11 cellular contexts compared by ENCODE assay signal in the genomic region with DNA sequence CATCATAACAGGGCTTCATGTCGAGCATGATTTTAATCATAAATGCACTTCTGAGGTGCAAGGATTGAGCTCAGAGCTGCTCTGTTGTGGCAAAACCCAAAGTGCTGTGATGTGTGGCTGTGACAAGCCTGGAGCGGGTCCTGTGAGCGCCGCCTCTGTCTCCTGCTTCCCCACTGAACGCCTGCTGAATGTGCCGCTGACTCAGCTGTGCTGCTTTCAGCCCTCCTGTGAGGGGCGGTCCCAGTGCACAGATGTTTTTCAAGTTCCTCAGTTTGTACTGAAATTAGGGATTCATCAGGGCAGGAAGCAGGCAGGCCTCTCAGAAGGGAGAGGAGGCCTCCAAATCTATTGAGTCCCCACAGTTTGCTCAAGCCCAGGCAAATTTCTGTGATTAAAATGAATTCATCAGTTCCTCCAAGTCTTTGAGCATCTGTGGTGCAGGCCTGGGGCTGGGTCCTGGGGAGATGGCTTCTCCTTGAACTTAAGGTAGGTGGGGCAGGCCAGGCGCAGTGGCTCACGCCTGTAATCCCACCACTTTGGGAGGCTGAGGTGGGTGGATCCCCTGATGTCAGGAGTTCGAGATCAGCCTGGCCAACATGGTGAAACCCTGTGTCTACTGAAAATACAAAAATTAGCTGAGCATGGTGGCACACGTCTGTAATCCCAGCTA. TPM values are rescaled to one million over a fixed set of nuclear protein-coding genes. Genes with fewer than 3 reads are reported as not detected.
DNase-seq lines count a peak whose midpoint lies in the region; ATAC-seq and TF ChIP-seq lines count a peak whose summit lies in the region.
"Had no signal": no experiment of that assay in that cellular context is flagged by ENCODE, and none has a peak within 500 bp of the region (broad histone marks: within the 10 kb centered on the region; RNA-seq: fewer than 3 reads in every experiment).

No MANE protein-coding gene starts in this region.

- ATAC-seq in left lung (peak; percentile 9), GM19452 (IDR thresholded peaks at IDR 0.05; ENCODE audit: unreplicated experiment) (no peak)

- H3K9me3 ChIP-seq in adipocyte (ENCODE audit: control insufficient read depth, low read length) (no peaks in the 10 kb centered on the region), left lung (peaks cover 0 to 7% of the 10 kb centered on the region in 2 donors), smooth muscle cell (replicated peaks; ENCODE audit: low read depth) (no peaks in the 10 kb centered on the region)
- H3K9me3 ChIP-seq: thoracic aorta had no signal

- no peak overlapping the region for H3K4me2 ChIP-seq in smooth muscle cell

- no peak overlapping the region for H3K9ac ChIP-seq in adipocyte (ENCODE audit: low read length)
- no peak overlapping the region for H3K9ac ChIP-seq in smooth muscle cell (ENCODE audit: low read depth)

- no peaks in the 10 kb centered on the region for H4K20me1 ChIP-seq in smooth muscle cell (ENCODE audit: low read depth)

- H3K27me3 ChIP-seq in adipocyte (replicated peaks; ENCODE audit: control insufficient read depth, insufficient read depth, low read length), result no peaks in the 10 kb centered on the region
- H3K27me3 ChIP-seq in left lung, result no peaks in the 10 kb centered on the region
- no peaks in the 10 kb centered on the region for H3K27me3 ChIP-seq in smooth muscle cell (ENCODE audit: low read depth)

- H3K36me3 ChIP-seq in adipocyte (ENCODE audit: control insufficient read depth, insufficient read depth, low read length, severe bottlenecking) (peaks cover 48% of the 10 kb centered on the region), left lung (peaks cover 0 to 43% of the 10 kb centered on the region in 2 donors), smooth muscle cell (ENCODE audit: low read depth) (no peaks in the 10 kb centered on the region)

- H3K79me2 ChIP-seq in smooth muscle cell (ENCODE audit: low read depth), result peaks cover 17% of the 10 kb centered on the region

- H2AFZ ChIP-seq in smooth muscle cell (ENCODE audit: low read depth), result no peak overlapping the region

- peak; percentile 19 for DNase-seq in stimulated activated CD4-positive, alpha-beta T cell treated with anti-CD3 and anti-CD28 coated beads, Interleukin-1b, Interleukin-23, amount 100 ng/mL, for 48 hours
- no peak for DNase-seq in stimulated activated CD4-positive, alpha-beta T cell treated with anti-CD3 and anti-CD28 coated beads, Interleukin-12 subunit alpha, Interleukin-12 subunit beta, amount 100 ng/mL, for 4 hours
- DNase-seq in adipocyte (ENCODE audit: low read depth), result peak; percentile 74
- DNase-seq in left lung, result peak in 1 of 2 donors; percentile 75
- no peak for DNase-seq in smooth muscle cell (lab: John Stamatoyannopoulos, UW; ENCODE audit: unreplicated experiment)
- DNase-seq in cerebellar cortex (ENCODE audit: low spot score), result no peak
- no peak for DNase-seq in SHP77 (lab: John Stamatoyannopoulos, UW)
- DNase-seq: DMS153 had no signal

- intact Hi-C loops in left lung (cut with DNase I), result no loop called here

- no peak for TF ChIP-seq CTCF in left lung (IDR thresholded peaks at IDR 0.05)
- TF ChIP-seq CTCF in smooth muscle cell (IDR thresholded peaks at IDR 0.05; ENCODE audit: borderline replicate concordance, insufficient read depth, poor library complexity, severe bottlenecking), result no peak

- H3K4me1 ChIP-seq in adipocyte (ENCODE audit: control insufficient read depth, insufficient read depth, low read length), result peaks cover 20% of the 10 kb centered on the region
- H3K4me1 ChIP-seq in left lung, result peaks cover 8 to 50% of the 10 kb centered on the region in 2 donors
- peaks cover 4% of the 10 kb centered on the region for H3K4me1 ChIP-seq in smooth muscle cell (ENCODE audit: low read depth)

- H3K27ac ChIP-seq in left lung, result peak overlapping the region; percentile 48 to 56
- no peak overlapping the region for H3K27ac ChIP-seq in smooth muscle cell (ENCODE audit: low read depth)

- H3K4me3 ChIP-seq in adipocyte (ENCODE audit: low read length) (no peak overlapping the region), left lung (no peak overlapping the region), smooth muscle cell (no peak overlapping the region)
- H3K4me3 ChIP-seq: thoracic aorta had no signal

- WGBS in smooth muscle cell (ENCODE audit: low lambda C conversion rate), result 80% methylated on average over 11 of the region's 11 CpGs

- no peaks in the 10 kb centered on the region for H3F3A ChIP-seq in smooth muscle cell (ENCODE audit: low read depth)

RNA-seq across cellular contexts. Expression of gene GTSE1, which starts 2.9 kb away (rescaled TPM):
- 1 to 10 TPM; 1.5 to 6.4 TPM for total RNA-seq in left lung
- total RNA-seq in smooth muscle cell, result 2.7 and 3.6 TPM in 2 replicates
- 6.8 and 9.3 TPM in 2 replicates for polyA plus RNA-seq in smooth muscle cell

RNA-seq across cellular contexts. Expression of gene TTC38, which starts 25.9 kb away (rescaled TPM):
- total RNA-seq in left lung (10 to 100 TPM; 26.8 to 30.8 TPM), smooth muscle cell (24.4 and 35.6 TPM in 2 replicates)
- polyA plus RNA-seq in smooth muscle cell, result 14.2 and 19.6 TPM in 2 replicates

RNA-seq across cellular contexts. Expression of gene PKDREJ, which starts 30.6 kb away (rescaled TPM):
- total RNA-seq in left lung (under 1 TPM in 1 of 2 donors, not detected in 1; 0.05 TPM), smooth muscle cell (under 0.01 TPM in 1 of 2 replicates, not detected in the other)
- 0.05 and 0.07 TPM in 2 replicates for polyA plus RNA-seq in smooth muscle cell
- total RNA-seq: renal cortical epithelial cell had no signal

RNA-seq across cellular contexts. Expression of gene TRMU, which starts 41.8 kb away (rescaled TPM):
- total RNA-seq in left lung (10 to 100 TPM; 34.1 to 35.8 TPM), smooth muscle cell (15.8 and 17.3 TPM in 2 replicates)
- polyA plus RNA-seq in smooth muscle cell, result 20.5 and 33.7 TPM in 2 replicates

RNA-seq across cellular contexts. Expression of gene CDPF1, which starts 43.6 kb away (rescaled TPM):
- 1 to 10 TPM; 7.7 to 8.6 TPM for total RNA-seq in left lung
- total RNA-seq in smooth muscle cell, result 8.3 and 9.6 TPM in 2 replicates
- 9.4 and 11.6 TPM in 2 replicates for polyA plus RNA-seq in smooth muscle cell

Comparison
In these comparisons a context has a peak if more than half of its experiments do, and no peak if none do; other contexts are left out.
1. DNase-seq: peak in stimulated activated CD4-positive, alpha-beta T cell treated with anti-CD3 and anti-CD28 coated beads, Interleukin-1b, Interleukin-23, amount 100 ng/mL, for 48 hours (single experiment) and adipocyte (single experiment); none in stimulated activated CD4-positive, alpha-beta T cell treated with anti-CD3 and anti-CD28 coated beads, Interleukin-12 subunit alpha, Interleukin-12 subunit beta, amount 100 ng/mL, for 4 hours (single experiment), smooth muscle cell (single experiment), cerebellar cortex (single experiment) and SHP77 (0 of 2).